Comparison of ENCODE assay signal across 8 cellular contexts in the genomic region with DNA sequence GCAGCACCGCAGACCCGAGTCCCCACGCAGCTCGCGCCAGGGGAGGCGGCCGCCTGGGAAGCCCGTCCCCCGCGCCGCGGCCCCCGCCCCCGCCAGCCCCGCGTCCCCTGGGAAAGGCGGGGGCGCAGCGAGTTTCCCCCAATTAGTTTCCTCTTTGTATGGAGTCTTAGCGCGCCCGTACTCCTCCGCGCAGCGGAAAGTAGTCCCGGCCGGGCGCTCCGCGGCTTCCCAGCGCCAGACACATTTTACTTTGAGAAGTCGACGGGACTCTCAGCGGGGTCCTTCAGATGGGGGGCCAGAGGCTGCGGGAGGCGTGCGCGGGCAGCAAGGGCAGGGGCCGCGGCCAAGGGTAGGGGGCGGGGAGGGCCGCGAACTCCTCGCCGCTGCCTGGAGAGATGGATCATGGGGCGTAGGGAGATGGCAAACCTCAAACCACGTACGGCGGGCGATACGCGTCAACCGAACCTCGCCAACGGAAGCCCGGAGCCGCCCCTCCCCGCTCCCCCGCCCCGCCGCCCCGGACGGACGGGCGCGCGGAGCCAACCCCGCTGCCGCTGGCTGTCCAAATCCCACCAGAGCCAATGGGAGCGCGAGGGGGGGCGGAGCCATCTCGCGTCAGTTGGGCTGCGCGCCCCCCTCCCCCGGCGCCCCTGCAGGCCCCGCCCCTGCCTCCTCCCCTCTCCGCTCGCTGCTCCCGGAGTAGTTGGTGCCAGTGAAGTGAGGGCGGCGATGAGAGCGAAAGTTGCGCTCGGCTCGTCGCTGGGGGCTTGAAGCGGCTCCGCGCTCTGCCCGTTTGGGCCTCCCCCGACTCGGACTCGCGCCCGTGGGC. TPM values are rescaled to one million over a fixed set of nuclear protein-coding genes. Genes with fewer than 3 reads are reported as not detected.
DNase-seq lines count a peak whose midpoint lies in the region; ATAC-seq, FAIRE-seq and TF ChIP-seq lines count a peak whose summit lies in the region.

RCOR1 (plus strand) TSS at position 706 of the 829 bp plus-strand sequence. CDS start 238 bp downstream, outside the sequence.

- TF ChIP-seq CTCF in right atrium auricular region (IDR thresholded peaks at IDR 0.05) (no peak), psoas muscle (IDR thresholded peaks at IDR 0.05) (no peak)

- peak; percentile 88 for FAIRE-seq in GM18507 (lab: Jason Lieb, UNC)

- H3K27ac ChIP-seq in right atrium auricular region (peak within 1 kb of the TSS; percentile 98), psoas muscle (peak within 1 kb of the TSS; percentile 88), urinary bladder (ENCODE audit: low read depth) (peak within 1 kb of the TSS; percentile 98)

- H3K9me3 ChIP-seq in right atrium auricular region (no peaks in the 10 kb centered on the region), psoas muscle (no peaks in the 10 kb centered on the region)

- DNase-seq in GM18507 (ENCODE audit: extremely low spot score, insufficient read length, low read depth) = peak; percentile 97
- DNase-seq in NCI-H1930 (lab: John Stamatoyannopoulos, UW) = peak; percentile 94 to 96
- DNase-seq in anterior cingulate cortex (lab: John Stamatoyannopoulos, UW) = peak; percentile 64 to 99 (median 97)
- DNase-seq in right atrium auricular region (ENCODE audit: low spot score) = peak; percentile 98
- peak; percentile 99 for DNase-seq in psoas muscle

- H3K4me3 ChIP-seq in right atrium auricular region (peak within 1 kb of the TSS; percentile 73 to 98), psoas muscle (peak within 1 kb of the TSS; percentile 93), urinary bladder (ENCODE audit: low read depth, low read length) (peak within 1 kb of the TSS; percentile 91)

- H3K27me3 ChIP-seq in right atrium auricular region (no peaks in the 10 kb centered on the region), psoas muscle (ENCODE audit: insufficient read depth in 3 of 3, low read length in 2 of 3) (no peaks in the 10 kb centered on the region)

- ATAC-seq in HG02973 (IDR thresholded peaks at IDR 0.05; ENCODE audit: unreplicated experiment) = peak; percentile 70
- peak; percentile 93 to 95 (median 94) for ATAC-seq in psoas muscle

- 0 to 1% (median 1%) methylated on average over 42 to 98 of the region's 98 CpGs for WGBS in psoas muscle, 3 donors
- WGBS in urinary bladder = under 1% methylated on average over 97 of the region's 98 CpGs

- intact Hi-C loops in T-helper 2 cell treated with Interferon-gamma antibody and Interleukin-4, amounts not matched to agents 100 ng/mL and 5 ng/mL, for 36 hours (cut with micrococcal nuclease) = loop anchor here (1.0 to 10.0 kb wide), 7 partner anchors 37 to 830 kb away; partner anchors contain the start of genes CINP, EIF5, HSP90AA1 and PPP2R5C
- intact Hi-C loops in psoas muscle (cut with DNase I) = loop anchor here in 1 of 2 donors (2.0 kb wide), 1 partner anchor 67 kb away; no protein-coding TSS in a partner anchor

- H3K4me1 ChIP-seq in right atrium auricular region (peaks cover 0 to 29% of the 10 kb centered on the region in 2 donors), psoas muscle (peaks cover 11% of the 10 kb centered on the region), urinary bladder (ENCODE audit: insufficient read depth) (no peaks in the 10 kb centered on the region)

- H3K36me3 ChIP-seq in right atrium auricular region (no peaks in the 10 kb centered on the region), psoas muscle (ENCODE audit: insufficient read depth in 1 of 2, low read depth in 1 of 2) (no peaks in the 10 kb centered on the region), urinary bladder (ENCODE audit: insufficient read depth) (no peaks in the 10 kb centered on the region)

RNA-seq across cellular contexts. Expression of gene RCOR1, which starts in this region (rescaled TPM):
- total RNA-seq in T-helper 2 cell treated with Interferon-gamma antibody and Interleukin-4, amounts not matched to agents 100 ng/mL and 5 ng/mL, for 36 hours = 24.3 and 25.7 TPM in 2 replicates
- 1 to 10 TPM; 8.4 to 8.7 TPM for total RNA-seq in right atrium auricular region
- total RNA-seq in psoas muscle = 10 to 100 TPM; 11.6 to 17.7 (median 15.8) TPM
- polyA plus RNA-seq in psoas muscle = 10 to 100 TPM in 1 of 3 donors, 1 to 10 TPM in 2; 6.0 to 14.3 (median 8.2) TPM
- 32.8 TPM for total RNA-seq in urinary bladder
- 12.6 TPM for polyA plus RNA-seq in urinary bladder

Comparison
In these comparisons a context has a peak if more than half of its experiments do, and no peak if none do; other contexts are left out.
1. Peak in every context shown above with its lines: DNase-seq, ATAC-seq, H3K4me3 ChIP-seq and H3K27ac ChIP-seq.